Comparison of ENCODE assay signal across 8 cellular contexts in genomic region chr4:76198411-76199237, GRCh38. TPM values are rescaled to one million over a fixed set of nuclear protein-coding genes. Genes with fewer than 3 reads are reported as not detected.
DNase-seq lines count a peak whose midpoint lies in the region; ATAC-seq and TF ChIP-seq lines count a peak whose summit lies in the region.

No MANE protein-coding gene starts in this region.

- H3K36me3 ChIP-seq in KMS-11 (ENCODE audit: insufficient read depth) (peaks cover 7% of the 10 kb centered on the region; the same call in 1 of the 2 replicates), Peyer's patch (peaks cover 0 to 17% (median 0%) of the 10 kb centered on the region in 3 donors), liver (ENCODE audit: control insufficient read depth in 4 of 4, insufficient read depth in 3 of 4, low read depth in 1 of 4, low read length in 3 of 4) (no peaks in the 10 kb centered on the region)

- no peaks in the 10 kb centered on the region for H3K27me3 Mint-ChIP-seq in stimulated activated naive CD8-positive, alpha-beta T cell treated with anti-CD3 and anti-CD28 coated beads, Interleukin-15, Interleukin-2, amounts not matched to agents 100 ng/mL and 50 ng/mL, for 24 hours

- H3K27ac Mint-ChIP-seq in stimulated activated naive CD8-positive, alpha-beta T cell treated with anti-CD3 and anti-CD28 coated beads, Interleukin-15, Interleukin-2, amounts not matched to agents 100 ng/mL and 50 ng/mL, for 24 hours = peak overlapping the region; percentile 28

- H3K4me3 ChIP-seq in KMS-11 (IDR thresholded peaks at IDR 0.05; ENCODE audit: insufficient read depth, low read depth, low read length) (no peak overlapping the region), Peyer's patch (peak overlapping the region in 2 of 4 donors; percentile 6 to 8), liver (ENCODE audit: low read depth in 1 of 3, low read length in 3 of 3) (no peak overlapping the region)

- H3K9ac ChIP-seq in KMS-11 (peak overlapping the region; percentile 72), liver (ENCODE audit: low read depth in 1 of 2, low read length in 2 of 2) (peak overlapping the region in 1 of 2 donors; percentile 72)

- no peak overlapping the region for H2AFZ ChIP-seq in KMS-11 (ENCODE audit: low read depth)

- peak; percentile 41 for ATAC-seq in GM21576 (IDR thresholded peaks at IDR 0.05; ENCODE audit: unreplicated experiment)

- H3K4me3 Mint-ChIP-seq in stimulated activated naive CD8-positive, alpha-beta T cell treated with anti-CD3 and anti-CD28 coated beads, Interleukin-15, Interleukin-2, amounts not matched to agents 100 ng/mL and 50 ng/mL, for 24 hours = peak overlapping the region; percentile 0

- TF ChIP-seq RAD21 in liver (IDR thresholded peaks at IDR 0.05) = no peak

- peak; percentile 78 for DNase-seq in EL
- DNase-seq in Peyer's patch = peak; percentile 58 to 82 (median 64)
- DNase-seq in caudate nucleus (lab: John Stamatoyannopoulos, UW) = peak in 47 of 61 donors; percentile 8 to 80 (median 42)
- no peak for DNase-seq in OCI-M2 (lab: John Stamatoyannopoulos, UW; ENCODE audit: unreplicated experiment)

- peaks cover 14% of the 10 kb centered on the region for H3K36me3 Mint-ChIP-seq in stimulated activated naive CD8-positive, alpha-beta T cell treated with anti-CD3 and anti-CD28 coated beads, Interleukin-15, Interleukin-2, amounts not matched to agents 100 ng/mL and 50 ng/mL, for 24 hours (ENCODE audit: low read depth)

- no peaks in the 10 kb centered on the region for H4K20me1 ChIP-seq in KMS-11 (ENCODE audit: insufficient read depth)

- H3K4me1 Mint-ChIP-seq in stimulated activated naive CD8-positive, alpha-beta T cell treated with anti-CD3 and anti-CD28 coated beads, Interleukin-15, Interleukin-2, amounts not matched to agents 100 ng/mL and 50 ng/mL, for 24 hours (ENCODE audit: low read depth) = peaks cover 51% of the 10 kb centered on the region

- no peak; the same call in 1 of the 2 replicates for TF ChIP-seq CTCF in KMS-11 (conservative IDR thresholded peaks at IDR 0.05; ENCODE audit: low read depth, low read length)
- TF ChIP-seq CTCF in Peyer's patch (IDR thresholded peaks at IDR 0.05) = no peak
- no peak for TF ChIP-seq CTCF in liver (IDR thresholded peaks at IDR 0.05; ENCODE audit: low read depth, low read length, missing input control)

- WGBS in liver = 28% methylated on average over 4 of the region's 4 CpGs

- H3K4me2 ChIP-seq in KMS-11 = peak overlapping the region; percentile 91

- TF ChIP-seq POLR2A in Peyer's patch (IDR thresholded peaks at IDR 0.05) = no peak

- H3K27me3 ChIP-seq in KMS-11 (ENCODE audit: insufficient read depth, low read depth) = no peaks in the 10 kb centered on the region
- H3K27me3 ChIP-seq in Peyer's patch = no peaks in the 10 kb centered on the region
- no peaks in the 10 kb centered on the region for H3K27me3 ChIP-seq in liver (ENCODE audit: control insufficient read depth in 4 of 4, insufficient read depth in 4 of 4, low read length in 3 of 4)

- H3K27ac ChIP-seq in KMS-11 (peak overlapping the region; percentile 95), Peyer's patch (peak overlapping the region; percentile 48 to 89 (median 74)), caudate nucleus (ENCODE audit: low read depth, low read length) (peak overlapping the region; percentile 92), liver (ENCODE audit: low read depth in 1 of 2, low read length in 2 of 2) (peak overlapping the region; percentile 88)

- H3K4me1 ChIP-seq in KMS-11 (ENCODE audit: low read depth, poor library complexity, severe bottlenecking) (peaks cover 93% of the 10 kb centered on the region), Peyer's patch (peaks cover 0 to 91% (median 17%) of the 10 kb centered on the region in 4 donors), liver (ENCODE audit: control insufficient read depth in 4 of 4, insufficient read depth in 4 of 4, low read length in 3 of 4) (peaks cover 25 to 86% (median 69%) of the 10 kb centered on the region in 4 donors)

- H3K79me2 ChIP-seq in KMS-11 (ENCODE audit: insufficient read depth, low read depth) = peaks cover 64% of the 10 kb centered on the region

- H3K9me3 ChIP-seq in Peyer's patch (no peaks in the 10 kb centered on the region), liver (ENCODE audit: control insufficient read depth in 4 of 4, low read length in 3 of 4) (no peaks in the 10 kb centered on the region)

- H3K9me3 Mint-ChIP-seq in stimulated activated naive CD8-positive, alpha-beta T cell treated with anti-CD3 and anti-CD28 coated beads, Interleukin-15, Interleukin-2, amounts not matched to agents 100 ng/mL and 50 ng/mL, for 24 hours = no peaks in the 10 kb centered on the region

TF ChIP-seq in liver, 16 proteins besides CTCF, POLR2A, EP300 and RAD21:
- peak; percentile 39 for TF ChIP-seq YY1 (IDR thresholded peaks at IDR 0.05)
- TF ChIP-seq GABPA (IDR thresholded peaks at IDR 0.05 in 1 of 2, conservative IDR thresholded peaks at IDR 0.05 in 1 of 2) = no peak
- TF ChIP-seq, protein P1, sequence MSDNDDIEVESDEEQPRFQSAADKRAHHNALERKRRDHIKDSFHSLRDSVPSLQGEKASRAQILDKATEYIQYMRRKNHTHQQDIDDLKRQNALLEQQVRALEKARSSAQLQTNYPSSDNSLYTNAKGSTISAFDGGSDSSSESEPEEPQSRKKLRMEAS (IDR thresholded peaks at IDR 0.05) = peak; percentile 36
- no peak for TF ChIP-seq NR2F2 (IDR thresholded peaks at IDR 0.05)
- TF ChIP-seq SP1 (IDR thresholded peaks at IDR 0.05) = peak; percentile 24
- TF ChIP-seq HNF4A (conservative IDR thresholded peaks at IDR 0.05) = peak; percentile 43 to 61
- peak in 1 of 2 donors; percentile 25 for TF ChIP-seq RXRA (IDR thresholded peaks at IDR 0.05)
- TF ChIP-seq REST (IDR thresholded peaks at IDR 0.05) = no peak
- TF ChIP-seq JUND (IDR thresholded peaks at IDR 0.05) = peak in 1 of 2 donors; percentile 13

RNA-seq across cellular contexts. Expression of gene SCARB2, which starts 15.0 kb away (rescaled TPM):
- total RNA-seq in Peyer's patch (100 to 1,000 TPM in 3 of 4 donors, 10 to 100 TPM in 1; 40.4 to 225 (median 170) TPM), liver (100 to 1,000 TPM in 1 of 2 donors, 10 to 100 TPM in 1; 81.0 to 136 TPM)
- polyA plus RNA-seq in liver = 10 to 100 TPM; 58.2 to 66.5 TPM

RNA-seq across cellular contexts. Expression of gene NUP54, which starts 50.4 kb away (rescaled TPM):
- total RNA-seq in Peyer's patch = 10 to 100 TPM; 15.6 to 32.2 (median 23.9) TPM
- 10 to 100 TPM; 20.2 to 29.3 TPM for total RNA-seq in liver
- polyA plus RNA-seq in liver = 10 to 100 TPM in 1 of 2 donors, 1 to 10 TPM in 1; 8.3 to 12.8 TPM

RNA-seq across cellular contexts. Expression of gene FAM47E, which starts 52.9 kb away (rescaled TPM):
- total RNA-seq in Peyer's patch (10 to 100 TPM in 1 of 4 donors, 1 to 10 TPM in 2, under 1 TPM in 1; 0.83 to 13.9 (median 7.6) TPM), liver (1 to 10 TPM; 1.3 to 2.0 TPM)
- 1 to 10 TPM in 1 of 2 donors, under 1 TPM in 1; 0.85 to 2.5 TPM for polyA plus RNA-seq in liver
